12 cellular contexts compared by ENCODE assay signal in the genomic region with DNA sequence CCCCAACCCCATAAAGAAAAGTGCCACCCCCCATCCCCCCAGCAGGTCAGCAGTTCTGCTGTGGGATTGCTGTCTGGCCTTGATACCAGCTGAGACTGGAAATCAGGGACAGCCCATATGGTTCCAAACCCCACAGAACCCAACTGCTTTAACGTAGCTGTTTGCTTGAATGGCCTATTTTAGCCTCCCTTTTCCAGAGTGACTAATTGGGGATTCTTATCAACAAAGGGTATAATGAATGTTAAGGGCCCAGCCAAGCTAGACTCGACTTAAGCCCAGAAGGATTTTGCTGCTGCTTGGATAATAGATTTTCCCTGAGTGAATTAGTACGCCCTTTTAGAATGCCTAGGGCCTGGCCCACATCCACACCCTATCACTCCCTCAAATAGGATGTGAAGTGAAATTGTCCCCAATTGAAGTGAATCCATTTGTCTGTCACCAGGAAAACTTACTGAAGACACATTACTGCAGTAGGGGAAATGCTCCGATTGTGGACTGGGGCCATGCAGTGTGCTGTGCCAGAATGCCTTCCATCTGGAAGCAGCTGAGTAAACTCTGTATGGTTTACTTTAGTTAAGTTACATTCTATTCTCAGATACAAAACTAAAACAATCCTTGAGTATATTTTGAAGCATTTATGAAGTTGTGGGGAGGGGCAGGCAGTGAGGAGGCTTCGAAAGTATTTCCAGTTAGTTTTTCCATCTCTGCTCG.
DNase-seq lines count a peak whose midpoint lies in the region; ATAC-seq, FAIRE-seq and TF ChIP-seq lines count a peak whose summit lies in the region.
"Had no signal": no experiment of that assay in that cellular context is flagged by ENCODE, and none has a peak within 500 bp of the region (broad histone marks: within the 10 kb centered on the region; RNA-seq: fewer than 3 reads in every experiment).

No MANE protein-coding gene starts in this region.

- WGBS in gastroesophageal sphincter (ENCODE audit: low coverage in 1 of 2), 2 donors, result 0 to 8% methylated on average over 2 to 3 of the region's 6 CpGs

- H3K27me3 ChIP-seq in AG04450 (ENCODE audit: control insufficient read depth, insufficient read depth, low read length) (no peaks in the 10 kb centered on the region), gastroesophageal sphincter (no peaks in the 10 kb centered on the region)

- ATAC-seq in SK-N-SH treated with all-trans-retinoic acid at 6 μM for 48 hours, result no peak
- ATAC-seq in gastroesophageal sphincter, result peak; percentile 33

- H3K4me3 Mint-ChIP-seq in osteocyte (ENCODE audit: unreplicated experiment) (peak overlapping the region; percentile 33), endothelial cell (ENCODE audit: unreplicated experiment) (no peak overlapping the region)

- H3K36me3 ChIP-seq in gastroesophageal sphincter, result no peaks in the 10 kb centered on the region

- peaks cover 17% of the 10 kb centered on the region for H3K36me3 Mint-ChIP-seq in osteocyte (ENCODE audit: unreplicated experiment)
- peaks cover 27% of the 10 kb centered on the region for H3K36me3 Mint-ChIP-seq in endothelial cell (ENCODE audit: low read depth, unreplicated experiment)

- TF ChIP-seq EP300 in gastroesophageal sphincter (IDR thresholded peaks at IDR 0.05), result no peak

- H3K27ac ChIP-seq in AG04450 (ENCODE audit: low read depth, low read length) (peak overlapping the region; percentile 82), gastroesophageal sphincter (peak overlapping the region; percentile 89 to 99 (median 92))

- TF ChIP-seq POLR2A in gastroesophageal sphincter (IDR thresholded peaks at IDR 0.05), result no peak
- no peak for TF ChIP-seq POLR2A in H54 (IDR thresholded peaks at IDR 0.05; ENCODE audit: low read depth, low read length)

- POLR2A ChIA-PET in AG04450 (lab: Yijun Ruan, JAX), result interaction anchor here (0.6 to 0.9 kb wide), 4 partner anchors 13 to 157 kb away, joined by 3 read pairs; a partner anchor contains a TSS

- no peak for DNase-seq in AG04450 (ENCODE audit: low read depth, low spot score)
- no peak for DNase-seq in osteocyte (ENCODE audit: extremely low spot score, unreplicated experiment)
- no peak for DNase-seq in endothelial cell (ENCODE audit: low spot score)
- DNase-seq in ureter (ENCODE audit: low spot score), result no peak
- no peak for DNase-seq in HuH-7 (ENCODE audit: low spot score)
- no peak for DNase-seq in H54 (ENCODE audit: insufficient read length, low spot score)
- DNase-seq: KG1; NK-92 treated with Interleukin-12 subunit alpha and Interleukin-12 subunit beta, amount 100 ng/mL, for 24 hours; T-helper 9 cell had no signal

- CTCF ChIA-PET in AG04450 (lab: Charles Lee), result interaction anchor here (2.0 kb wide), 1 partner anchor 198 kb away, joined by 7 read pairs; no protein-coding TSS in a partner anchor

- H3K27ac Mint-ChIP-seq in osteocyte (ENCODE audit: unreplicated experiment) (peak overlapping the region; percentile 87), endothelial cell (ENCODE audit: unreplicated experiment) (no peak overlapping the region)
- H3K27ac Mint-ChIP-seq: activated T-helper 2 cell treated with anti-CD3 and anti-CD28 coated beads, Interferon-gamma antibody, Interleukin-2, Interleukin-4, amounts not matched to agents 10 μg/mL and 5 μg/mL and 100 μg/mL, durations not matched to agents 14 hours and 24 hours and 36 hours had no signal

- H3K9me3 ChIP-seq in AG04450 (ENCODE audit: control insufficient read depth, insufficient read depth, low read length) (no peaks in the 10 kb centered on the region; the same call in 1 of the 2 replicates), gastroesophageal sphincter (no peaks in the 10 kb centered on the region)

- peaks cover 63 to 99% (median 68%) of the 10 kb centered on the region in 3 donors for H3K4me1 ChIP-seq in gastroesophageal sphincter

- no peak for FAIRE-seq in H54 (lab: Jason Lieb, UNC)

- H3K27me3 Mint-ChIP-seq in osteocyte (ENCODE audit: unreplicated experiment), result no peaks in the 10 kb centered on the region
- peaks cover 2% of the 10 kb centered on the region for H3K27me3 Mint-ChIP-seq in endothelial cell (ENCODE audit: unreplicated experiment)

- no peak for TF ChIP-seq CTCF in AG04450 (IDR thresholded peaks at IDR 0.05; ENCODE audit: low read depth, low read length)
- no peak for TF ChIP-seq CTCF in gastroesophageal sphincter (IDR thresholded peaks at IDR 0.05)
- no peak for TF ChIP-seq CTCF in osteocyte (IDR thresholded peaks at IDR 0.05)
- no peak for TF ChIP-seq CTCF in endothelial cell (IDR thresholded peaks at IDR 0.05; ENCODE audit: unreplicated experiment)

- H3K4me3 ChIP-seq in AG04450 (ENCODE audit: low read depth, low read length) (no peak overlapping the region), gastroesophageal sphincter (no peak overlapping the region)

- H3K4me1 Mint-ChIP-seq in osteocyte (ENCODE audit: unreplicated experiment), result peaks cover 84% of the 10 kb centered on the region
- peaks cover 26% of the 10 kb centered on the region for H3K4me1 Mint-ChIP-seq in endothelial cell (ENCODE audit: unreplicated experiment)

- no peaks in the 10 kb centered on the region for H3K9me3 Mint-ChIP-seq in osteocyte (ENCODE audit: unreplicated experiment)
- no peaks in the 10 kb centered on the region for H3K9me3 Mint-ChIP-seq in endothelial cell (ENCODE audit: unreplicated experiment)
- H3K9me3 Mint-ChIP-seq: activated T-helper 2 cell treated with anti-CD3 and anti-CD28 coated beads, Interferon-gamma antibody, Interleukin-2, Interleukin-4, amounts not matched to agents 10 μg/mL and 5 μg/mL and 100 μg/mL, durations not matched to agents 14 hours and 24 hours and 36 hours had no signal

TF ChIP-seq in SK-N-SH treated with all-trans-retinoic acid at 6 μM for 48 hours, 23 proteins besides CTCF, POLR2A, EP300 and RAD21:
- 0 out of 2 replicates have a peak, but pooled peaks have one; percentile 17 for TF ChIP-seq ISL1 (CRISPR knock-in tag; IDR thresholded peaks at IDR 0.05)
- TF ChIP-seq, protein P1, sequence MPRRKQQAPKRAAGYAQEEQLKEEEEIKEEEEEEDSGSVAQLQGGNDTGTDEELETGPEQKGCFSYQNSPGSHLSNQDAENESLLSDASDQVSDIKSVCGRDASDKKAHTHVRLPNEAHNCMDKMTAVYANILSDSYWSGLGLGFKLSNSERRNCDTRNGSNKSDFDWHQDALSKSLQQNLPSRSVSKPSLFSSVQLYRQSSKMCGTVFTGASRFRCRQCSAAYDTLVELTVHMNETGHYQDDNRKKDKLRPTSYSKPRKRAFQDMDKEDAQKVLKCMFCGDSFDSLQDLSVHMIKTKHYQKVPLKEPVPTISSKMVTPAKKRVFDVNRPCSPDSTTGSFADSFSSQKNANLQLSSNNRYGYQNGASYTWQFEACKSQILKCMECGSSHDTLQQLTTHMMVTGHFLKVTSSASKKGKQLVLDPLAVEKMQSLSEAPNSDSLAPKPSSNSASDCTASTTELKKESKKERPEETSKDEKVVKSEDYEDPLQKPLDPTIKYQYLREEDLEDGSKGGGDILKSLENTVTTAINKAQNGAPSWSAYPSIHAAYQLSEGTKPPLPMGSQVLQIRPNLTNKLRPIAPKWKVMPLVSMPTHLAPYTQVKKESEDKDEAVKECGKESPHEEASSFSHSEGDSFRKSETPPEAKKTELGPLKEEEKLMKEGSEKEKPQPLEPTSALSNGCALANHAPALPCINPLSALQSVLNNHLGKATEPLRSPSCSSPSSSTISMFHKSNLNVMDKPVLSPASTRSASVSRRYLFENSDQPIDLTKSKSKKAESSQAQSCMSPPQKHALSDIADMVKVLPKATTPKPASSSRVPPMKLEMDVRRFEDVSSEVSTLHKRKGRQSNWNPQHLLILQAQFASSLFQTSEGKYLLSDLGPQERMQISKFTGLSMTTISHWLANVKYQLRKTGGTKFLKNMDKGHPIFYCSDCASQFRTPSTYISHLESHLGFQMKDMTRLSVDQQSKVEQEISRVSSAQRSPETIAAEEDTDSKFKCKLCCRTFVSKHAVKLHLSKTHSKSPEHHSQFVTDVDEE (CRISPR knock-in tag; IDR thresholded peaks at IDR 0.05), result no peak
